8 cellular contexts compared by ENCODE assay signal in genomic region chr11:120715239-120715638, GRCh38.
DNase-seq lines count a peak whose midpoint lies in the region; ATAC-seq and TF ChIP-seq lines count a peak whose summit lies in the region.

No MANE protein-coding gene starts in this region.

- H3K4me1 ChIP-seq in CD8-positive, alpha-beta memory T cell (ENCODE audit: insufficient read depth, low read length) = no peaks in the 10 kb centered on the region
- peaks cover 30% of the 10 kb centered on the region for H3K4me1 ChIP-seq in GM23338 (ENCODE audit: insufficient read depth)
- no peaks in the 10 kb centered on the region for H3K4me1 ChIP-seq in right lobe of liver

- peak overlapping the region in 3 of 8 donors; percentile 24 to 91 (median 30) for H3K27ac Mint-ChIP-seq in CD8-positive, alpha-beta memory T cell
- no peak overlapping the region for H3K27ac Mint-ChIP-seq in GM23338
- no peak overlapping the region for H3K27ac Mint-ChIP-seq in activated naive CD8-positive, alpha-beta T cell

- WGBS in right lobe of liver (ENCODE audit: insufficient coverage, low coverage, low lambda C conversion rate, missing lambda C conversion rate) = 18% methylated on average over 10 of the region's 10 CpGs

- no peak for TF ChIP-seq POLR2A in right lobe of liver (IDR thresholded peaks at IDR 0.05)

- H3F3A ChIP-seq in GM23338 (replicated peaks; ENCODE audit: low read depth) = no peaks in the 10 kb centered on the region

- no peaks in the 10 kb centered on the region for H3K27me3 ChIP-seq in CD8-positive, alpha-beta memory T cell (ENCODE audit: insufficient read depth, low read length, poor library complexity, severe bottlenecking)
- H3K27me3 ChIP-seq in GM23338 (ENCODE audit: insufficient read depth) = no peaks in the 10 kb centered on the region
- no peaks in the 10 kb centered on the region for H3K27me3 ChIP-seq in right lobe of liver

- H4K20me1 ChIP-seq in GM23338 (replicated peaks; ENCODE audit: insufficient read depth) = no peaks in the 10 kb centered on the region

- H3K4me3 Mint-ChIP-seq in CD8-positive, alpha-beta memory T cell = peak overlapping the region in 6 of 7 donors; percentile 65 to 92 (median 79)
- no peak overlapping the region for H3K4me3 Mint-ChIP-seq in GM23338
- peak overlapping the region; percentile 74 for H3K4me3 Mint-ChIP-seq in activated naive CD8-positive, alpha-beta T cell

- no peaks in the 10 kb centered on the region for H3K36me3 Mint-ChIP-seq in CD8-positive, alpha-beta memory T cell
- H3K36me3 Mint-ChIP-seq in GM23338 (ENCODE audit: low read depth) = no peaks in the 10 kb centered on the region
- no peaks in the 10 kb centered on the region for H3K36me3 Mint-ChIP-seq in activated naive CD8-positive, alpha-beta T cell

- peaks cover 0 to 2% (median 0%) of the 10 kb centered on the region in 5 donors for H3K9me3 Mint-ChIP-seq in CD8-positive, alpha-beta memory T cell
- H3K9me3 Mint-ChIP-seq in GM23338 = no peaks in the 10 kb centered on the region; the same call in 2 of the 3 replicates
- no peaks in the 10 kb centered on the region for H3K9me3 Mint-ChIP-seq in activated naive CD8-positive, alpha-beta T cell (ENCODE audit: low read depth)

- DNase-seq in CD8-positive, alpha-beta memory T cell = no peak
- DNase-seq in GM23338 (ENCODE audit: low spot score) (peak; percentile 77), right lobe of liver (no peak)

- peaks cover 6 to 13% (median 12%) of the 10 kb centered on the region in 3 donors for H3K4me1 Mint-ChIP-seq in CD8-positive, alpha-beta memory T cell
- H3K4me1 Mint-ChIP-seq in GM23338 = peaks cover 53% of the 10 kb centered on the region
- H3K4me1 Mint-ChIP-seq in activated naive CD8-positive, alpha-beta T cell (ENCODE audit: low read depth) = peaks cover 10% of the 10 kb centered on the region

- no peak overlapping the region for H3K4me2 ChIP-seq in GM23338

- no peaks in the 10 kb centered on the region for H3K36me3 ChIP-seq in CD8-positive, alpha-beta memory T cell (ENCODE audit: insufficient read depth, low read length)
- no peaks in the 10 kb centered on the region for H3K36me3 ChIP-seq in GM23338 (ENCODE audit: insufficient read depth)
- no peaks in the 10 kb centered on the region for H3K36me3 ChIP-seq in right lobe of liver

- TF ChIP-seq CTCF in GM23338 (conservative IDR thresholded peaks at IDR 0.05; ENCODE audit: low read depth in 2 of 2) (peak; percentile 54 to 60), right lobe of liver (IDR thresholded peaks at IDR 0.05) (peak in 3 of 4 donors; percentile 16 to 27 (median 27))

- no peaks in the 10 kb centered on the region for H3K9me2 ChIP-seq in GM23338 (ENCODE audit: insufficient read depth)

- peaks cover 17 to 40% of the 10 kb centered on the region in 2 donors for H3K27me3 Mint-ChIP-seq in CD8-positive, alpha-beta memory T cell
- H3K27me3 Mint-ChIP-seq in GM23338 (ENCODE audit: insufficient read depth, low read depth, poor library complexity) = peaks cover 7% of the 10 kb centered on the region
- H3K27me3 Mint-ChIP-seq in activated naive CD8-positive, alpha-beta T cell = peaks cover 5% of the 10 kb centered on the region

- H3K27ac ChIP-seq in CD8-positive, alpha-beta memory T cell (ENCODE audit: low read depth, low read length) = no peak overlapping the region
- no peak overlapping the region; the same call in 1 of the 2 replicates for H3K27ac ChIP-seq in GM23338 (ENCODE audit: low read depth)
- no peak overlapping the region for H3K27ac ChIP-seq in right lobe of liver

- no peaks in the 10 kb centered on the region for H3K9me3 ChIP-seq in CD8-positive, alpha-beta memory T cell (ENCODE audit: low read length)
- H3K9me3 ChIP-seq in right lobe of liver = no peaks in the 10 kb centered on the region

- CTCF ChIA-PET in CD8-positive, alpha-beta memory T cell (lab: Charles Lee) = no interaction called here

- no peaks in the 10 kb centered on the region for H3K79me2 ChIP-seq in GM23338 (replicated peaks; ENCODE audit: insufficient read depth)

- ATAC-seq in GM23338 (peak; percentile 16), right lobe of liver (no peak), HG02973 (IDR thresholded peaks at IDR 0.05; ENCODE audit: unreplicated experiment) (no peak), GM19452 (IDR thresholded peaks at IDR 0.05; ENCODE audit: unreplicated experiment) (no peak), GM18909 (IDR thresholded peaks at IDR 0.05; ENCODE audit: poor library complexity, unreplicated experiment) (no peak), GM19035 (IDR thresholded peaks at IDR 0.05; ENCODE audit: unreplicated experiment) (no peak)

- peak overlapping the region; percentile 61 for H2AFZ ChIP-seq in GM23338

- POLR2A ChIA-PET in CD8-positive, alpha-beta memory T cell (lab: Charles Lee) = no interaction called here

- no peak overlapping the region for H3K4me3 ChIP-seq in CD8-positive, alpha-beta memory T cell (ENCODE audit: low read length)
- H3K4me3 ChIP-seq in GM23338 (no peak overlapping the region), right lobe of liver (no peak overlapping the region)

- intact Hi-C loops in right lobe of liver (cut with DNase I) = no loop called here

TF ChIP-seq in GM23338, 12 proteins besides CTCF, POLR2A, EP300 and RAD21 (continues in another document):
- TF ChIP-seq ETS1 (IDR thresholded peaks at IDR 0.05) (no peak), EZH2 (IDR thresholded peaks at IDR 0.05; ENCODE audit: low read depth, unreplicated experiment) (no peak), CREB1 (CRISPR knock-in tag; IDR thresholded peaks at IDR 0.05; ENCODE audit: low read depth) (no peak), NANOG (IDR thresholded peaks at IDR 0.05; ENCODE audit: borderline replicate concordance) (no peak), JUNB (IDR thresholded peaks at IDR 0.05; ENCODE audit: unreplicated experiment) (no peak), EZH2phosphoT487 (IDR thresholded peaks at IDR 0.05; ENCODE audit: unreplicated experiment) (no peak)
- TF ChIP-seq, protein P1, sequence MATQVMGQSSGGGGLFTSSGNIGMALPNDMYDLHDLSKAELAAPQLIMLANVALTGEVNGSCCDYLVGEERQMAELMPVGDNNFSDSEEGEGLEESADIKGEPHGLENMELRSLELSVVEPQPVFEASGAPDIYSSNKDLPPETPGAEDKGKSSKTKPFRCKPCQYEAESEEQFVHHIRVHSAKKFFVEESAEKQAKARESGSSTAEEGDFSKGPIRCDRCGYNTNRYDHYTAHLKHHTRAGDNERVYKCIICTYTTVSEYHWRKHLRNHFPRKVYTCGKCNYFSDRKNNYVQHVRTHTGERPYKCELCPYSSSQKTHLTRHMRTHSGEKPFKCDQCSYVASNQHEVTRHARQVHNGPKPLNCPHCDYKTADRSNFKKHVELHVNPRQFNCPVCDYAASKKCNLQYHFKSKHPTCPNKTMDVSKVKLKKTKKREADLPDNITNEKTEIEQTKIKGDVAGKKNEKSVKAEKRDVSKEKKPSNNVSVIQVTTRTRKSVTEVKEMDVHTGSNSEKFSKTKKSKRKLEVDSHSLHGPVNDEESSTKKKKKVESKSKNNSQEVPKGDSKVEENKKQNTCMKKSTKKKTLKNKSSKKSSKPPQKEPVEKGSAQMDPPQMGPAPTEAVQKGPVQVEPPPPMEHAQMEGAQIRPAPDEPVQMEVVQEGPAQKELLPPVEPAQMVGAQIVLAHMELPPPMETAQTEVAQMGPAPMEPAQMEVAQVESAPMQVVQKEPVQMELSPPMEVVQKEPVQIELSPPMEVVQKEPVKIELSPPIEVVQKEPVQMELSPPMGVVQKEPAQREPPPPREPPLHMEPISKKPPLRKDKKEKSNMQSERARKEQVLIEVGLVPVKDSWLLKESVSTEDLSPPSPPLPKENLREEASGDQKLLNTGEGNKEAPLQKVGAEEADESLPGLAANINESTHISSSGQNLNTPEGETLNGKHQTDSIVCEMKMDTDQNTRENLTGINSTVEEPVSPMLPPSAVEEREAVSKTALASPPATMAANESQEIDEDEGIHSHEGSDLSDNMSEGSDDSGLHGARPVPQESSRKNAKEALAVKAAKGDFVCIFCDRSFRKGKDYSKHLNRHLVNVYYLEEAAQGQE (IDR thresholded peaks at IDR 0.05; ENCODE audit: unreplicated experiment) = no peak
